Comparison of ENCODE assay signal across 7 cellular contexts in the genomic region with DNA sequence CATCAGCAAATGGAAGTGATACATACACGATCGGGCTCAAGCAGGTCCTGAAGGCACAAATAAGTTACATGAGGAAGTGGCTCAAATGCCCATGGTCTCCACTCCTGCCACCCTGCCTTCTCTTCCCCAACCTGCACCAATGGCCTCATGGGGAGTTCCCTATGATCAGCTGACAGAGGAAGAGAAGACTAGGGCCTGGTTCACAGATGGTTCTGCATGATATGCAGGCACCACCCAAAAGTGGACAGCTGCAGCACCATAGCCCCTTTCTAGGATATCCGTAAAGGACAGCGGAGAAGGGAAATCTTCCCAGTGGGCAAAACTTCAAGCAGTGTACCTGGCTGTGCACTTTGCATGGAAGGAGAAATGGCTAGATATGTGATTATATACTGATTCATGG. TPM values are rescaled to one million over a fixed set of nuclear protein-coding genes. Genes with fewer than 3 reads are reported as not detected.
DNase-seq lines count a peak whose midpoint lies in the region; ATAC-seq, FAIRE-seq and TF ChIP-seq lines count a peak whose summit lies in the region.
"Not testable (repeated sequence)": the region's sequence is repeated elsewhere in the genome, so short reads cannot be mapped to it uniquely, and the experiment has no call there.

No MANE protein-coding gene starts in this region.

- peak overlapping the region; percentile 48; the same call in 1 of the 2 replicates for H3K4me2 ChIP-seq in K562 (ENCODE audit: insufficient read depth, low read length)

- not testable (repeated sequence) for H3K27me3 ChIP-seq in K562 (ENCODE audit: control insufficient read depth in 2 of 2, insufficient read depth in 2 of 2, low read length in 2 of 2)

- TF ChIP-seq EP300 in K562 (IDR thresholded peaks at IDR 0.05; ENCODE audit: low read length): not testable (repeated sequence)

- peaks cover 24 to 30% of the 10 kb centered on the region in 2 donors for H3K36me3 Mint-ChIP-seq in CD14-positive monocyte
- peaks cover 31% of the 10 kb centered on the region for H3K36me3 Mint-ChIP-seq in activated naive CD8-positive, alpha-beta T cell treated with anti-CD3 and anti-CD28 coated beads, Interleukin-2, amount 10 ng/mL, durations not matched to agents 7 days and 5 days
- not testable (repeated sequence) for H3K36me3 Mint-ChIP-seq in naive B cell, type B pancreatic cell
- peaks cover 8 to 24% of the 10 kb centered on the region in 2 donors for H3K36me3 Mint-ChIP-seq in stimulated activated naive B cell treated with anti-CD40 and anti-IgM and Interleukin-4, amounts not matched to agents 10 μg/mL and 1 μg/mL and 100 μg/mL, for 72 hours

- H3K4me3 Mint-ChIP-seq in CD14-positive monocyte; activated naive CD8-positive, alpha-beta T cell treated with anti-CD3 and anti-CD28 coated beads, Interleukin-2, amount 10 ng/mL, durations not matched to agents 7 days and 5 days; stimulated activated naive B cell treated with anti-CD40 and anti-IgM and Interleukin-4, amounts not matched to agents 10 μg/mL and 1 μg/mL and 100 μg/mL, for 72 hours; type B pancreatic cell: not testable (repeated sequence)
- peak overlapping the region in 7 of 8 donors; percentile 8 to 56 (median 31) for H3K4me3 Mint-ChIP-seq in naive B cell

- not testable (repeated sequence) for H2AFZ ChIP-seq in K562 (ENCODE audit: low read depth, low read length)

- not testable (repeated sequence) for H3K4me3 ChIP-seq in K562

- H3K36me3 ChIP-seq in K562 (ENCODE audit: control insufficient read depth, insufficient read depth, low read length): not testable (repeated sequence)

- not testable (repeated sequence) for TF ChIP-seq POLR2A in K562 (conservative IDR thresholded peaks at IDR 0.05); erythroblast (IDR thresholded peaks at IDR 0.05; ENCODE audit: low read length)

- 44% methylated on average over 4 of the region's 4 CpGs for WGBS in K562 (ENCODE audit: insufficient coverage, low coverage, missing lambda C conversion rate)

- not testable (repeated sequence) for H3K9ac ChIP-seq in K562 (ENCODE audit: insufficient read depth in 1 of 2, low read depth in 2 of 2, low read length in 2 of 2)

- H3K27ac ChIP-seq in K562 (ENCODE audit: extremely low read depth, low read depth, low read length): not testable (repeated sequence)

- FAIRE-seq in K562 (lab: Jason Lieb, UNC): not testable (repeated sequence)

- not testable (repeated sequence) for DNase-seq in CD14-positive monocyte (ENCODE audit: low spot score); activated naive CD8-positive, alpha-beta T cell treated with anti-CD3 and anti-CD28 coated beads, Interleukin-2, amount 10 ng/mL, durations not matched to agents 7 days and 5 days; naive B cell; stimulated activated naive B cell treated with anti-CD40 and anti-IgM and Interleukin-4, amounts not matched to agents 10 μg/mL and 1 μg/mL and 100 μg/mL, for 72 hours; type B pancreatic cell (ENCODE audit: extremely low spot score, unreplicated experiment)
- DNase-seq in K562 (ENCODE audit: extremely low read depth in 1 of 4, low spot score in 3 of 4) (peak in 1 of 4 experiments; percentile 34), erythroblast (lab: John Stamatoyannopoulos, UW) (peak; percentile 68 to 83)

- H3K4me1 ChIP-seq in K562 (replicated peaks in 1 of 2; ENCODE audit: control insufficient read depth in 2 of 2, insufficient read depth in 2 of 2, low read length in 2 of 2): peaks cover 16 to 37% of the 10 kb centered on the region in 2 experiments; a peak in 4 of 5 replicates

- H3K27ac Mint-ChIP-seq in CD14-positive monocyte: peak overlapping the region in 4 of 7 donors; percentile 3 to 80 (median 43)
- H3K27ac Mint-ChIP-seq in activated naive CD8-positive, alpha-beta T cell treated with anti-CD3 and anti-CD28 coated beads, Interleukin-2, amount 10 ng/mL, durations not matched to agents 7 days and 5 days: peak overlapping the region; percentile 13
- peak overlapping the region in 5 of 6 donors; percentile 7 to 86 (median 52) for H3K27ac Mint-ChIP-seq in naive B cell
- H3K27ac Mint-ChIP-seq in stimulated activated naive B cell treated with anti-CD40 and anti-IgM and Interleukin-4, amounts not matched to agents 10 μg/mL and 1 μg/mL and 100 μg/mL, for 72 hours: peak overlapping the region; percentile 47
- peak overlapping the region; percentile 7 for H3K27ac Mint-ChIP-seq in type B pancreatic cell

- BruUV-seq in K562 (replicated peaks; lab: Mats Ljungman, UMichigan): not testable (repeated sequence)

- not testable (repeated sequence) for TF ChIP-seq CTCF in CD14-positive monocyte (IDR thresholded peaks at IDR 0.05); K562 (IDR thresholded peaks at IDR 0.05 in 2 of 3, conservative IDR thresholded peaks at IDR 0.05 in 1 of 3; ENCODE audit: insufficient read depth in 2 of 3, low read depth in 1 of 3, low read length in 3 of 3); type B pancreatic cell (conservative IDR thresholded peaks at IDR 0.05)

- TF ChIP-seq RAD21 in K562 (CRISPR knock-in tag; conservative IDR thresholded peaks at IDR 0.05 in 1 of 2, IDR thresholded peaks at IDR 0.05 in 1 of 2): not testable (repeated sequence)

- in situ Hi-C loops in K562 (cut with MboI): not testable (repeated sequence)

- not testable (repeated sequence) for H3K27me3 Mint-ChIP-seq in CD14-positive monocyte (ENCODE audit: low read depth in 3 of 3); activated naive CD8-positive, alpha-beta T cell treated with anti-CD3 and anti-CD28 coated beads, Interleukin-2, amount 10 ng/mL, durations not matched to agents 7 days and 5 days; naive B cell; stimulated activated naive B cell treated with anti-CD40 and anti-IgM and Interleukin-4, amounts not matched to agents 10 μg/mL and 1 μg/mL and 100 μg/mL, for 72 hours; type B pancreatic cell

- H3K9me3 ChIP-seq in K562 (replicated peaks; ENCODE audit: control insufficient read depth, insufficient read depth, low read depth, low read length): not testable (repeated sequence)

- H3K9me3 Mint-ChIP-seq in CD14-positive monocyte; activated naive CD8-positive, alpha-beta T cell treated with anti-CD3 and anti-CD28 coated beads, Interleukin-2, amount 10 ng/mL, durations not matched to agents 7 days and 5 days; naive B cell; stimulated activated naive B cell treated with anti-CD40 and anti-IgM and Interleukin-4, amounts not matched to agents 10 μg/mL and 1 μg/mL and 100 μg/mL, for 72 hours; type B pancreatic cell: not testable (repeated sequence)

- ATAC-seq in activated naive CD8-positive, alpha-beta T cell treated with anti-CD3 and anti-CD28 coated beads, Interleukin-2, amount 10 ng/mL, durations not matched to agents 7 days and 5 days (ENCODE audit: low read depth); K562; naive B cell (ENCODE audit: low read depth in 2 of 2); stimulated activated naive B cell treated with anti-CD40 and anti-IgM and Interleukin-4, amounts not matched to agents 10 μg/mL and 1 μg/mL and 100 μg/mL, for 72 hours (replicated peaks): not testable (repeated sequence)

- intact Hi-C loops in CD14-positive monocyte (cut with micrococcal nuclease); K562 (cut with micrococcal nuclease): not testable (repeated sequence)

- CTCF ChIA-PET in K562 (lab: Yijun Ruan, JAX; ENCODE audit: low intra/inter-chr PET ratio): not testable (repeated sequence)

- POLR2A ChIA-PET in activated naive CD8-positive, alpha-beta T cell treated with anti-CD3 and anti-CD28 coated beads, Interleukin-2, amount 10 ng/mL, durations not matched to agents 7 days and 5 days (lab: Charles Lee); K562 (lab: Yijun Ruan, JAX): not testable (repeated sequence)

- H3K79me2 ChIP-seq in K562 (ENCODE audit: control insufficient read depth, insufficient read depth, low read length): peaks cover 95% of the 10 kb centered on the region

- H3K4me1 Mint-ChIP-seq in CD14-positive monocyte: peaks cover 20% of the 10 kb centered on the region
- H3K4me1 Mint-ChIP-seq in activated naive CD8-positive, alpha-beta T cell treated with anti-CD3 and anti-CD28 coated beads, Interleukin-2, amount 10 ng/mL, durations not matched to agents 7 days and 5 days; type B pancreatic cell (ENCODE audit: unreplicated experiment): not testable (repeated sequence)
- peaks cover 44 to 81% (median 63%) of the 10 kb centered on the region in 3 donors for H3K4me1 Mint-ChIP-seq in naive B cell
- peaks cover 38 to 61% of the 10 kb centered on the region in 2 donors for H3K4me1 Mint-ChIP-seq in stimulated activated naive B cell treated with anti-CD40 and anti-IgM and Interleukin-4, amounts not matched to agents 10 μg/mL and 1 μg/mL and 100 μg/mL, for 72 hours

- H3K9me1 ChIP-seq in K562 (ENCODE audit: control insufficient read depth, insufficient read depth, low read length): not testable (repeated sequence)

- H4K20me1 ChIP-seq in K562 (replicated peaks; ENCODE audit: control insufficient read depth, insufficient read depth, low read length): not testable (repeated sequence)

RNA-seq across cellular contexts. Expression of gene ERP44, which starts 22.6 kb away (rescaled TPM):
- polyA plus RNA-seq in CD14-positive monocyte (10 to 100 TPM; 66.3 to 74.0 TPM), K562 (2011; rRNA removed) (13.6 and 15.9 TPM in 2 replicates), K562 (2014; fragmentation: Illumina TruSeq; extraction: Trizol) (19.7 and 23.4 TPM in 2 replicates), K562 (2014; fragmentation: Nextera tagmentation; extraction: Ambion mirVana) (10 to 100 TPM; 10.8 to 11.2 TPM), K562 (2014; rRNA removed) (13.0 and 13.1 TPM in 2 replicates), naive B cell (ENCODE audit: low read depth in 6 of 6) (10 to 100 TPM; 71.9 to 88.2 (median 76.9) TPM)
- 10 to 100 TPM; 14.4 to 15.2 TPM for total RNA-seq in activated naive CD8-positive, alpha-beta T cell treated with anti-CD3 and anti-CD28 coated beads, Interleukin-2, amount 10 ng/mL, durations not matched to agents 7 days and 5 days
- 13.0 and 31.7 TPM in 2 replicates for total RNA-seq in K562 (2011; cell fraction: chromatin; rRNA removed; ENCODE audit: low replicate concordance)
- total RNA-seq in K562 (2011; cell fraction: nucleolus; rRNA removed): 15.8 and 16.5 TPM in 2 replicates
- total RNA-seq in K562 (2011; cell fraction: nucleoplasm; rRNA removed): 28.2 and 28.9 TPM in 2 replicates
- total RNA-seq in K562 (2014; rRNA removed) (9.2 and 11.4 TPM in 2 replicates), K562 (2014; rRNA removed; fragmentation: Illumina TruSeq; extraction: Trizol) (18.4 and 19.0 TPM in 2 replicates), K562 (2015; rRNA removed; fragmentation: Illumina TruSeq; extraction: Trizol) (21.8 and 22.6 TPM in 2 replicates), K562 (2021) (14.8 and 16.0 TPM in 2 replicates), type B pancreatic cell (ENCODE audit: low replicate concordance) (21.2 and 23.1 TPM in 2 replicates)
- polyA plus RNA-seq in K562 (2011; cell fraction: cytosol; rRNA removed): 4.4 and 8.7 TPM in 2 replicates
- polyA plus RNA-seq in K562 (2011; cell fraction: nucleus; rRNA removed): 6.9 and 12.3 TPM in 2 replicates
- 17.1 and 24.6 TPM in 2 replicates for polyA plus RNA-seq in K562 (2012)
- 10.9 and 16.5 TPM in 2 replicates for polyA minus RNA-seq in K562 (2011; rRNA and poly(A)+ RNA removed)
- 9.2 and 9.9 TPM in 2 replicates for polyA minus RNA-seq in K562 (2011; cell fraction: cytosol; rRNA and poly(A)+ RNA removed)
- 10.1 and 20.0 TPM in 2 replicates for polyA minus RNA-seq in K562 (2011; cell fraction: nucleus; rRNA and poly(A)+ RNA removed)

RNA-seq across cellular contexts. Expression of gene INVS, which starts 22.8 kb away (rescaled TPM):
- polyA plus RNA-seq in CD14-positive monocyte (1 to 10 TPM; 2.9 to 4.2 TPM), K562 (2011; rRNA removed) (17.9 and 18.5 TPM in 2 replicates), K562 (2014; fragmentation: Illumina TruSeq; extraction: Trizol) (8.2 and 10.0 TPM in 2 replicates), K562 (2014; fragmentation: Nextera tagmentation; extraction: Ambion mirVana) (under 1 TPM; 0.77 to 0.91 TPM), K562 (2014; rRNA removed) (9.6 and 10.2 TPM in 2 replicates), naive B cell (ENCODE audit: low read depth in 6 of 6) (10 to 100 TPM in 3 of 6 donors, 1 to 10 TPM in 3; 1.5 to 14.5 (median 10.0) TPM)
- total RNA-seq in activated naive CD8-positive, alpha-beta T cell treated with anti-CD3 and anti-CD28 coated beads, Interleukin-2, amount 10 ng/mL, durations not matched to agents 7 days and 5 days: 10 to 100 TPM; 17.8 to 18.9 TPM
- 61.9 and 123 TPM in 2 replicates for total RNA-seq in K562 (2011; cell fraction: chromatin; rRNA removed; ENCODE audit: low replicate concordance)
- total RNA-seq in K562 (2011; cell fraction: nucleolus; rRNA removed): 31.5 and 34.7 TPM in 2 replicates
- 62.6 and 89.5 TPM in 2 replicates for total RNA-seq in K562 (2011; cell fraction: nucleoplasm; rRNA removed)
- total RNA-seq in K562 (2014; rRNA removed) (9.2 and 10.9 TPM in 2 replicates), K562 (2014; rRNA removed; fragmentation: Illumina TruSeq; extraction: Trizol) (12.5 and 12.7 TPM in 2 replicates), K562 (2015; rRNA removed; fragmentation: Illumina TruSeq; extraction: Trizol) (11.2 and 12.9 TPM in 2 replicates), K562 (2021) (9.0 and 10.1 TPM in 2 replicates), type B pancreatic cell (ENCODE audit: low replicate concordance) (13.8 and 24.0 TPM in 2 replicates)
- polyA plus RNA-seq in K562 (2011; cell fraction: cytosol; rRNA removed): 5.7 and 8.4 TPM in 2 replicates
- 42.8 and 47.5 TPM in 2 replicates for polyA plus RNA-seq in K562 (2011; cell fraction: nucleus; rRNA removed)
- 7.0 and 8.8 TPM in 2 replicates for polyA plus RNA-seq in K562 (2012)
- polyA minus RNA-seq in K562 (2011; rRNA and poly(A)+ RNA removed): 46.9 and 55.3 TPM in 2 replicates
- polyA minus RNA-seq in K562 (2011; cell fraction: cytosol; rRNA and poly(A)+ RNA removed): 8.7 and 13.2 TPM in 2 replicates
- polyA minus RNA-seq in K562 (2011; cell fraction: nucleus; rRNA and poly(A)+ RNA removed): 32.9 and 60.0 TPM in 2 replicates
